In the genomic region with DNA sequence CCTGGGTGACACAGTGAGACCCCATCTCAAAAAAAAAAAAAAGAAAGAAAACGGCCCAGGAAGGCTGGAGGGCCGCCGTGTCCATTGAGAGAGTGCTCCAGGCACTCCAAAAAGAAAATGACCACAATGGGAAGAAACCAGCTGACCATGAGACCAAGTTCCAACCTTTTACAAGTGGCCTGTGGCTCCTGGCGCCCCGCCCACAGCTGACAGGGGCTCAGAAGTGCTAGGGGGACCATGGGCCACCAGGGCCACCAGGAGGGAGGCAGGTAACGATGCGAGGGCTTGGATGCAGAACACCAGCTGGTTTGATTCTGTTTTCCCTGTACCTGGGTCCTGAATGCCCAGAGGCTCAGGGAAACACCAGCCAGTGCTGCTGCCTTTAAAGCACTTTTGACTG, we compare ENCODE assay signal across 7 cellular contexts. TPM values are rescaled to one million over a fixed set of nuclear protein-coding genes. Genes with fewer than 3 reads are reported as not detected.
"Had no signal": no experiment of that assay in that cellular context is flagged by ENCODE, and none has a peak within 500 bp of the region (broad histone marks: within the 10 kb centered on the region; RNA-seq: fewer than 3 reads in every experiment).

No MANE protein-coding gene starts in this region.

- ATAC-seq: GM23338, K562 had no signal

- H3K4me3 ChIP-seq: GM23338, K562 had no signal

- DNase-seq: H9, HCEC 1CT, IMR-90 had no signal

- H3K4me3 Mint-ChIP-seq: GM23338, H9 had no signal

- H3K9me3 Mint-ChIP-seq: GM23338, H9 had no signal

RNA-seq across cellular contexts. Expression of gene PRKACG, which starts 56.3 kb away (rescaled TPM):
- total RNA-seq: GM23338, H1, H9, HT-29, IMR-90, K562 had no signal
